ENCODE assay signal across 8 cellular contexts in the genomic region with DNA sequence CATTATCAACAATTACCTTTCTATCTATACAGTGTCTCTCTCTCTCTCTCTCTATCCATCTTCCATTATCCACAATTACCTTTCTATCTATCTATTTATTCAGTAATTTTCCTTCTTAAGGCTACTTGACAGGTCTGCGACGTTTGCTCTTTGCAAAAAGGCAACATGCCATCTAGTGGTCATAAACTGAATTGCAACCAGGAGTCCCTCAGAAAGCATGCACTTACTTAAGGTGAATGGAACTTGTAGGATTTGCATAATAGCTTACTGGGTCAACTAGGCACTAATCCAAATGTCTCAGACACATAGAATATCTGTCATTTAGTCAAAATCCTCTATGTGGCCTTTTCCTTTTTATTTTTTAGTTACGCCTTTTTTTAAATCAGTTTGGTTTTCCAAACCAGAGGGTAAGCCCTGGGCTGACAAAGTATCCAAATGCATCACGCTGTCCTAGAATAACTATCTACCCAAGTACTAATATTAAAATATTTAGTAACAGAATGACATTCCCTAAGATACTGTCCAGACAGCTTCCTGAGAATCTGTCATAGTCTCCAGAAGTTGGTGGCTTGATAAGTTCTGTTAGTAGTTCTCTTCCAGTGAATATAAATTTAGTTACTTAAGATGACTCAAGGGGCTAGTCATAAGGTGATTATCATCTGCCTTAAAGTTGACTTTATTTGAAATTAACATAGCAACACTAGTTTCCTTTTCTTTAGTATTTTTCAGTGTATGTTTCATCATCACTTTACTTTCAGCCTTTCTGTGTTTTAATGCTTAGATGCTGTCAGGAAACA.
DNase-seq lines count a peak whose midpoint lies in the region; ATAC-seq and TF ChIP-seq lines count a peak whose summit lies in the region.

No MANE protein-coding gene starts in this region.

- no peaks in the 10 kb centered on the region for H3K36me3 Mint-ChIP-seq in activated CD4-positive, alpha-beta memory T cell treated with anti-CD3 and anti-CD28 coated beads, Interleukin-2, amount 10 ng/mL, durations not matched to agents 7 days and 5 days (ENCODE audit: low read depth)

- no peaks in the 10 kb centered on the region for H3K9me3 Mint-ChIP-seq in activated CD4-positive, alpha-beta memory T cell treated with anti-CD3 and anti-CD28 coated beads, Interleukin-2, amount 10 ng/mL, durations not matched to agents 7 days and 5 days

- H3K27me3 Mint-ChIP-seq in activated CD4-positive, alpha-beta memory T cell treated with anti-CD3 and anti-CD28 coated beads, Interleukin-2, amount 10 ng/mL, durations not matched to agents 7 days and 5 days, result no peaks in the 10 kb centered on the region

- no peak overlapping the region for H3K4me3 ChIP-seq in foreskin fibroblast (ENCODE audit: low read depth in 1 of 2, low read length in 2 of 2)

- ATAC-seq in GM21447 (IDR thresholded peaks at IDR 0.05; ENCODE audit: unreplicated experiment) (peak; percentile 100), HG03575 (IDR thresholded peaks at IDR 0.05; ENCODE audit: extremely low read depth, insufficient number of reproducible peaks, low FRiP score, unreplicated experiment) (peak; percentile 92)

- H3K27ac Mint-ChIP-seq in activated CD4-positive, alpha-beta memory T cell treated with anti-CD3 and anti-CD28 coated beads, Interleukin-2, amount 10 ng/mL, durations not matched to agents 7 days and 5 days, result no peak overlapping the region

- POLR2A ChIA-PET in activated CD4-positive, alpha-beta memory T cell treated with anti-CD3 and anti-CD28 coated beads, Interleukin-2, amount 10 ng/mL, durations not matched to agents 7 days and 5 days (lab: Charles Lee), result no interaction called here

- no peaks in the 10 kb centered on the region for H3K4me1 Mint-ChIP-seq in activated CD4-positive, alpha-beta memory T cell treated with anti-CD3 and anti-CD28 coated beads, Interleukin-2, amount 10 ng/mL, durations not matched to agents 7 days and 5 days

- peak; percentile 98 for TF ChIP-seq CTCF in foreskin fibroblast (IDR thresholded peaks at IDR 0.05; ENCODE audit: low read depth, low read length)

- CTCF ChIA-PET in activated CD4-positive, alpha-beta memory T cell treated with anti-CD3 and anti-CD28 coated beads, Interleukin-2, amount 10 ng/mL, durations not matched to agents 7 days and 5 days (lab: Charles Lee), result interaction anchor here (0.8 to 2.0 kb wide), 5 partner anchors 9 to 101 kb away, joined by 3 to 8 read pairs (median 3); no protein-coding TSS in a partner anchor

- intact Hi-C loops in posterior vena cava (cut with DNase I), result no loop called here

- no peak overlapping the region for H3K4me3 Mint-ChIP-seq in activated CD4-positive, alpha-beta memory T cell treated with anti-CD3 and anti-CD28 coated beads, Interleukin-2, amount 10 ng/mL, durations not matched to agents 7 days and 5 days

- DNase-seq in GDM1 (lab: John Stamatoyannopoulos, UW) (peak; percentile 41), NCI-H524 (lab: John Stamatoyannopoulos, UW) (peak; percentile 68 to 85), foreskin fibroblast (peak; percentile 49 to 83), non-pigmented ciliary epithelial cell (ENCODE audit: low read depth) (peak; percentile 74), posterior vena cava (ENCODE audit: low spot score) (no peak)
- peak; percentile 22 for DNase-seq in activated CD4-positive, alpha-beta memory T cell treated with anti-CD3 and anti-CD28 coated beads, Interleukin-2, amount 10 ng/mL, durations not matched to agents 7 days and 5 days
